In genomic region chr20:19121916-19122315, GRCh38 we compare ENCODE assay signal across 27 cellular contexts.
DNase-seq lines count a peak whose midpoint lies in the region; ATAC-seq, FAIRE-seq and TF ChIP-seq lines count a peak whose summit lies in the region.
"Had no signal": no experiment of that assay in that cellular context is flagged by ENCODE, and none has a peak within 500 bp of the region (broad histone marks: within the 10 kb centered on the region; RNA-seq: fewer than 3 reads in every experiment).

No MANE protein-coding gene starts in this region.

- H4K20me1 ChIP-seq in K562 (replicated peaks; ENCODE audit: control insufficient read depth, insufficient read depth, low read length), result no peaks in the 10 kb centered on the region
- H4K20me1 ChIP-seq in H1 (replicated peaks in 1 of 2; ENCODE audit: control insufficient read depth in 1 of 2, insufficient read depth in 2 of 2, low read length in 2 of 2), result no peaks in the 10 kb centered on the region
- H4K20me1 ChIP-seq: BLaER1 had no signal

- H4K5ac ChIP-seq in H1 (ENCODE audit: insufficient read length, low read depth, low read length), result no peak overlapping the region

- TF ChIP-seq EP300 in K562 (IDR thresholded peaks at IDR 0.05; ENCODE audit: low read length) (no peak), H1 (IDR thresholded peaks at IDR 0.05; ENCODE audit: borderline replicate concordance in 1 of 2, low read depth in 2 of 2, low read length in 2 of 2) (no peak)

- no peak overlapping the region for H2AFZ ChIP-seq in K562 (ENCODE audit: low read depth, low read length)
- no peak overlapping the region for H2AFZ ChIP-seq in H1 (ENCODE audit: low read length)

- H4K91ac ChIP-seq in H1 (replicated peaks; ENCODE audit: insufficient read length, low read length), result no peak overlapping the region

- H3K79me1 ChIP-seq in H1 (ENCODE audit: low read depth, low read length), result no peaks in the 10 kb centered on the region

- H3K4me3 Mint-ChIP-seq in activated naive CD8-positive, alpha-beta T cell treated with anti-CD3 and anti-CD28 coated beads for 36 hours, result no peak overlapping the region
- H3K4me3 Mint-ChIP-seq: CD14-positive monocyte; CD4-positive, alpha-beta memory T cell; CD4-positive, CD25-positive, alpha-beta regulatory T cell; CD8-positive, alpha-beta memory T cell had no signal

- H3K56ac ChIP-seq in H1 (replicated peaks; ENCODE audit: insufficient read length, low read depth, low read length), result peak overlapping the region; percentile 99

- H3K9me3 Mint-ChIP-seq in activated naive CD8-positive, alpha-beta T cell treated with anti-CD3 and anti-CD28 coated beads for 36 hours, result no peaks in the 10 kb centered on the region
- H3K9me3 Mint-ChIP-seq: CD8-positive, alpha-beta memory T cell had no signal

- DNase-seq in K562 (ENCODE audit: extremely low read depth in 1 of 4, low spot score in 3 of 4) (no peak), H1 (ENCODE audit: low read depth in 1 of 2, low spot score in 2 of 2) (no peak), foreskin melanocyte (no peak)
- no peak for DNase-seq in activated naive CD8-positive, alpha-beta T cell treated with anti-CD3 and anti-CD28 coated beads for 36 hours
- DNase-seq: 8988T; ACHN; BE2C; C1 segment of cervical spinal cord; CD4-positive, alpha-beta memory T cell; CD4-positive, CD25-positive, alpha-beta regulatory T cell; CD8-positive, alpha-beta memory T cell; COR-L47; DMS 273 treated with DMSO at 0.1 percent for 48 hours; DMS153; DMS53; DMS79; DND-41; EL; GDM1 had no signal

- no peaks in the 10 kb centered on the region for H3K9me1 ChIP-seq in K562 (ENCODE audit: control insufficient read depth, insufficient read depth, low read length)

- H3K27me3 ChIP-seq in K562 (ENCODE audit: control insufficient read depth in 2 of 2, insufficient read depth in 2 of 2, low read length in 2 of 2) (no peaks in the 10 kb centered on the region), H1 (replicated peaks in 1 of 4; ENCODE audit: control insufficient read depth in 3 of 4, extremely low read depth in 1 of 4, insufficient read depth in 3 of 4, low read length in 3 of 4) (no peaks in the 10 kb centered on the region)
- H3K27me3 ChIP-seq: BE2C, BLaER1 had no signal

- H3K9ac ChIP-seq in K562 (ENCODE audit: insufficient read depth in 1 of 2, low read depth in 2 of 2, low read length in 2 of 2) (no peak overlapping the region), H1 (replicated peaks in 1 of 4; ENCODE audit: extremely low read depth in 1 of 4, low read depth in 3 of 4, low read length in 3 of 4) (no peak overlapping the region)
- H3K9ac ChIP-seq: BLaER1 had no signal

- BruUV-seq in K562 (replicated peaks; lab: Mats Ljungman, UMichigan), result no TSS peak

- H3K27ac ChIP-seq in K562 (ENCODE audit: extremely low read depth, low read depth, low read length), result no peak overlapping the region
- H3K27ac ChIP-seq in H1 (ENCODE audit: low read depth, low read length), result no peak overlapping the region
- H3K27ac ChIP-seq: BLaER1 had no signal

- no peak overlapping the region for H3K4ac ChIP-seq in H1 (replicated peaks; ENCODE audit: insufficient read length, low read depth, low read length)

- H3K79me2 ChIP-seq in K562 (ENCODE audit: control insufficient read depth, insufficient read depth, low read length) (no peaks in the 10 kb centered on the region), H1 (ENCODE audit: control insufficient read depth in 1 of 2, insufficient read depth in 2 of 2, low read length in 2 of 2) (no peaks in the 10 kb centered on the region)

- H4K8ac ChIP-seq in H1 (ENCODE audit: extremely low read depth, insufficient read depth, low read length), result no peak overlapping the region

- H3K4me1 ChIP-seq in K562 (replicated peaks in 1 of 2; ENCODE audit: control insufficient read depth in 2 of 2, insufficient read depth in 2 of 2, low read length in 2 of 2) (no peaks in the 10 kb centered on the region), H1 (replicated peaks in 1 of 4; ENCODE audit: control insufficient read depth in 3 of 4, insufficient read depth in 4 of 4, low read length in 3 of 4) (no peaks in the 10 kb centered on the region)
- H3K4me1 ChIP-seq: BE2C had no signal

- CTCF ChIA-PET in K562 (lab: Yijun Ruan, JAX; ENCODE audit: low intra/inter-chr PET ratio), result no interaction called here
- CTCF ChIA-PET in H1 (lab: Charles Lee; ENCODE audit: partially characterized antibody), result no interaction called here

- POLR2A ChIA-PET in K562 (lab: Yijun Ruan, JAX), result no interaction called here
- POLR2A ChIA-PET in H1 (lab: Charles Lee; ENCODE audit: partially characterized antibody), result no interaction called here

- H2AK5ac ChIP-seq in H1 (ENCODE audit: low read depth, low read length), result no peak overlapping the region

- H3K9me3 ChIP-seq in K562 (replicated peaks; ENCODE audit: control insufficient read depth, insufficient read depth, low read depth, low read length) (no peaks in the 10 kb centered on the region), H1 (ENCODE audit: insufficient read depth in 2 of 2, low read depth in 1 of 2, low read length in 1 of 2) (no peaks in the 10 kb centered on the region)
- H3K9me3 ChIP-seq: BE2C, BLaER1 had no signal

- no peak overlapping the region for H2BK120ac ChIP-seq in H1 (replicated peaks; ENCODE audit: low read depth, low read length)

- TF ChIP-seq RAD21 in K562 (CRISPR knock-in tag; conservative IDR thresholded peaks at IDR 0.05 in 1 of 2, IDR thresholded peaks at IDR 0.05 in 1 of 2) (no peak), H1 (IDR thresholded peaks at IDR 0.05 in 1 of 2, conservative IDR thresholded peaks at IDR 0.05 in 1 of 2; ENCODE audit: low read depth in 2 of 2, low read length in 2 of 2) (no peak)

- no peaks in the 10 kb centered on the region for H3K36me3 ChIP-seq in K562 (ENCODE audit: control insufficient read depth, insufficient read depth, low read length)
- H3K36me3 ChIP-seq in H1 (ENCODE audit: control insufficient read depth in 2 of 4, insufficient read depth in 4 of 4, low read length in 3 of 4), result no peaks in the 10 kb centered on the region
- H3K36me3 ChIP-seq: BE2C, BLaER1 had no signal

- TF ChIP-seq POLR2A in K562 (conservative IDR thresholded peaks at IDR 0.05), result no peak
- no peak for TF ChIP-seq POLR2A in H1 (IDR thresholded peaks at IDR 0.05; ENCODE audit: control extremely low read depth in 1 of 2, low read depth in 2 of 2, low read length in 2 of 2)

- H2BK12ac ChIP-seq in H1 (ENCODE audit: low read depth, low read length), result no peak overlapping the region

- no peak for ATAC-seq in K562
- ATAC-seq in GM18873 (IDR thresholded peaks at IDR 0.05; ENCODE audit: low FRiP score, unreplicated experiment), result no peak

- H3K14ac ChIP-seq in H1 (ENCODE audit: insufficient read length), result no peak overlapping the region

- no peaks in the 10 kb centered on the region for H3K36me3 Mint-ChIP-seq in activated naive CD8-positive, alpha-beta T cell treated with anti-CD3 and anti-CD28 coated beads for 36 hours
- H3K36me3 Mint-ChIP-seq: CD14-positive monocyte; CD4-positive, alpha-beta memory T cell; CD4-positive, CD25-positive, alpha-beta regulatory T cell; CD8-positive, alpha-beta memory T cell had no signal

- in situ Hi-C loops in K562 (cut with MboI), result no loop called here

- no peak overlapping the region for H3K27ac Mint-ChIP-seq in activated naive CD8-positive, alpha-beta T cell treated with anti-CD3 and anti-CD28 coated beads for 36 hours
- H3K27ac Mint-ChIP-seq: CD4-positive, alpha-beta memory T cell; CD4-positive, CD25-positive, alpha-beta regulatory T cell; CD8-positive, alpha-beta memory T cell had no signal

- H3K18ac ChIP-seq in H1 (ENCODE audit: extremely low read depth, low read length), result no peak overlapping the region

- no peak overlapping the region for H2BK5ac ChIP-seq in H1 (ENCODE audit: low read depth, low read length)

- H3K4me1 Mint-ChIP-seq in activated naive CD8-positive, alpha-beta T cell treated with anti-CD3 and anti-CD28 coated beads for 36 hours, result no peaks in the 10 kb centered on the region
- H3K4me1 Mint-ChIP-seq: CD14-positive monocyte; CD4-positive, alpha-beta memory T cell; CD4-positive, CD25-positive, alpha-beta regulatory T cell; CD8-positive, alpha-beta memory T cell had no signal

- H3K27me3 Mint-ChIP-seq in activated naive CD8-positive, alpha-beta T cell treated with anti-CD3 and anti-CD28 coated beads for 36 hours, result no peaks in the 10 kb centered on the region
- H3K27me3 Mint-ChIP-seq: CD4-positive, alpha-beta memory T cell; CD8-positive, alpha-beta memory T cell had no signal

- intact Hi-C loops in K562 (cut with micrococcal nuclease), result no loop called here

- H3K23ac ChIP-seq in H1 (ENCODE audit: insufficient read length), result no peak overlapping the region

- no peak for TF ChIP-seq CTCF in K562 (IDR thresholded peaks at IDR 0.05 in 2 of 3, conservative IDR thresholded peaks at IDR 0.05 in 1 of 3; ENCODE audit: insufficient read depth in 2 of 3, low read depth in 1 of 3, low read length in 3 of 3)
- TF ChIP-seq CTCF in H1 (IDR thresholded peaks at IDR 0.05; ENCODE audit: control extremely low read depth in 1 of 3, insufficient read depth in 1 of 3, low read depth in 1 of 3, low read length in 3 of 3), result no peak

- no peak overlapping the region for H2BK15ac ChIP-seq in H1 (ENCODE audit: low read length)

- no peak overlapping the region for H3K4me3 ChIP-seq in K562
- no peak overlapping the region for H3K4me3 ChIP-seq in H1 (ENCODE audit: extremely low read depth in 1 of 4, insufficient read depth in 2 of 4, low read depth in 3 of 4, low read length in 4 of 4)
- H3K4me3 ChIP-seq: BLaER1, GM12878 had no signal

- no peak for FAIRE-seq in K562 (lab: Jason Lieb, UNC)
- no peak for FAIRE-seq in H1 (lab: Jason Lieb, UNC)
- FAIRE-seq: A204.1, GM12878, GM12892, GM18507, GM19239 had no signal

- H2BK20ac ChIP-seq in H1 (ENCODE audit: low read length), result no peak overlapping the region

- no peak overlapping the region for H3K4me2 ChIP-seq in K562 (ENCODE audit: insufficient read depth, low read length)
- no peak overlapping the region for H3K4me2 ChIP-seq in H1 (ENCODE audit: insufficient read depth in 1 of 2, low read depth in 2 of 2, low read length in 2 of 2)
- H3K4me2 ChIP-seq: BLaER1 had no signal

- peaks cover 1% of the 10 kb centered on the region; the same call in 1 of the 2 replicates for H3K23me2 ChIP-seq in H1 (ENCODE audit: low read depth, low read length)

TF ChIP-seq in K562, 482 proteins besides CTCF, POLR2A, EP300 and RAD21 (continues in another document):
- TF ChIP-seq MTA1 (IDR thresholded peaks at IDR 0.05; ENCODE audit: borderline replicate concordance), result peak; percentile 59; the same call in 1 of the 2 replicates

TF ChIP-seq in H1, 55 proteins besides CTCF, POLR2A, EP300 and RAD21 (continues in another document):
- TF ChIP-seq SRF (IDR thresholded peaks at IDR 0.05; ENCODE audit: low read depth, low read length) (no peak), POLR2AphosphoS5 (IDR thresholded peaks at IDR 0.05; ENCODE audit: low read depth, low read length) (no peak), SIX5 (IDR thresholded peaks at IDR 0.05; ENCODE audit: low read depth, low read length) (no peak), NANOG (IDR thresholded peaks at IDR 0.05; ENCODE audit: insufficient read depth, low read depth, low read length, poor library complexity, severe bottlenecking) (no peak), MAX (IDR thresholded peaks at IDR 0.05) (no peak), TEAD4 (IDR thresholded peaks at IDR 0.05; ENCODE audit: low read depth, low read length) (no peak)
